In genomic region chr9:101138516-101138915, GRCh38 we compare ENCODE assay signal across 16 cellular contexts.
A peak's percentile ranks its signal among the peaks of the same experiment; 100 is the strongest.
DNase-seq lines count a peak whose midpoint lies in the region; ATAC-seq, FAIRE-seq and TF ChIP-seq lines count a peak whose summit lies in the region.
"Had no signal": no experiment of that assay in that cellular context is flagged by ENCODE, and none has a peak within 500 bp of the region (broad histone marks: within the 10 kb centered on the region; RNA-seq: fewer than 3 reads in every experiment).

No MANE protein-coding gene starts in this region.

- intact Hi-C loops in posterior cingulate gyrus (cut with DNase I) = no loop called here

- peak; percentile 98 for FAIRE-seq in D721Med (lab: Jason Lieb, UNC)
- FAIRE-seq: A204.1, GM12878 had no signal

- no peaks in the 10 kb centered on the region for H3K9me3 ChIP-seq in WERI-Rb-1 (ENCODE audit: severe bottlenecking)
- H3K9me3 ChIP-seq: BE2C, HAP-1 had no signal

- no peak overlapping the region for H3K4me3 ChIP-seq in WERI-Rb-1 (ENCODE audit: low read depth, low read length)
- H3K4me3 ChIP-seq: GM12878, HAP-1 had no signal

- ATAC-seq in GM18867 (IDR thresholded peaks at IDR 0.05; ENCODE audit: unreplicated experiment) = no peak
- no peak for ATAC-seq in GM21825 (IDR thresholded peaks at IDR 0.05; ENCODE audit: unreplicated experiment)
- ATAC-seq: GM12878 had no signal

- peak overlapping the region; percentile 21 for H3K27ac ChIP-seq in WERI-Rb-1
- H3K27ac ChIP-seq: C4-2B had no signal

- DNase-seq in D721Med (ENCODE audit: insufficient read length, low spot score) (no peak), NCI-H1694 treated with DMSO at 0.1 percent for 48 hours (lab: John Stamatoyannopoulos, UW) (peak; percentile 89), NCI-H524 treated with DMSO at 0.1 percent for 48 hours (lab: John Stamatoyannopoulos, UW) (peak; percentile 95), WERI-Rb-1 (peak; percentile 69), posterior cingulate gyrus (no peak)
- DNase-seq: BE2C; CD4-positive, alpha-beta memory T cell; DMS79; GOT3; IMR-90 had no signal

- H3K27me3 ChIP-seq in WERI-Rb-1 (ENCODE audit: insufficient read depth, low read depth, severe bottlenecking) = no peaks in the 10 kb centered on the region
- H3K27me3 ChIP-seq: BE2C had no signal

- TF ChIP-seq CTCF in D721Med (IDR thresholded peaks at IDR 0.05; ENCODE audit: insufficient read depth, missing control alignments) (no peak), WERI-Rb-1 (IDR thresholded peaks at IDR 0.05; ENCODE audit: low read depth, low read length) (no peak)

- H3K36me3 ChIP-seq in WERI-Rb-1 = no peaks in the 10 kb centered on the region
- H3K36me3 ChIP-seq: BE2C, HAP-1 had no signal

Comparison
In these comparisons a context has a peak if more than half of its experiments do, and no peak if none do; other contexts are left out.
1. DNase-seq: peak in NCI-H1694 treated with DMSO at 0.1 percent for 48 hours (single experiment), NCI-H524 treated with DMSO at 0.1 percent for 48 hours (single experiment) and WERI-Rb-1 (single experiment); none in D721Med (single experiment) and posterior cingulate gyrus (0 of 10).